22 cellular contexts compared by ENCODE assay signal in genomic region chr7:50491943-50492342, GRCh38. TPM values are rescaled to one million over a fixed set of nuclear protein-coding genes. Genes with fewer than 3 reads are reported as not detected.
DNase-seq lines count a peak whose midpoint lies in the region; ATAC-seq and TF ChIP-seq lines count a peak whose summit lies in the region.
"Had no signal": no experiment of that assay in that cellular context is flagged by ENCODE, and none has a peak within 500 bp of the region (broad histone marks: within the 10 kb centered on the region; RNA-seq: fewer than 3 reads in every experiment).

No MANE protein-coding gene starts in this region.

- H3K36me3 Mint-ChIP-seq in Caco-2 (ENCODE audit: insufficient read depth, unreplicated experiment), result peaks cover 43% of the 10 kb centered on the region
- H3K36me3 Mint-ChIP-seq in endodermal cell (ENCODE audit: low read depth), result no peaks in the 10 kb centered on the region
- H3K36me3 Mint-ChIP-seq: CD14-positive monocyte; CD8-positive, alpha-beta memory T cell had no signal

- no peaks in the 10 kb centered on the region for H3K36me3 ChIP-seq in Caco-2 (ENCODE audit: control insufficient read depth, insufficient read depth, low read length)
- no peaks in the 10 kb centered on the region for H3K36me3 ChIP-seq in endodermal cell (ENCODE audit: control insufficient read depth, insufficient read depth, low read length)
- no peaks in the 10 kb centered on the region for H3K36me3 ChIP-seq in gastrocnemius medialis
- H3K36me3 ChIP-seq: BLaER1 treated with 17β-estradiol and CSF1 and Interleukin-3, amounts not matched to agents 10 nM and 100 nM; HAP-1 had no signal

- DNase-seq in NCI-H82 (lab: John Stamatoyannopoulos, UW), result peak; percentile 6
- DNase-seq in NCI-H82 treated with DMSO at 0.1 percent for 48 hours (lab: John Stamatoyannopoulos, UW; ENCODE audit: unreplicated experiment), result no peak
- DNase-seq in Caco-2, result no peak
- no peak for DNase-seq in endodermal cell
- no peak for DNase-seq in gastrocnemius medialis
- DNase-seq in DMS79 (lab: John Stamatoyannopoulos, UW), result no peak
- DNase-seq in NCI-H1105 (lab: John Stamatoyannopoulos, UW), result no peak
- DNase-seq: ACHN; AML-193; BE2C; Calu3; CD4-positive, alpha-beta T cell; CD8-positive, alpha-beta memory T cell; DMS53; DND-41; GOT3; HFFc6 had no signal

- H3K4me3 Mint-ChIP-seq in Caco-2 (ENCODE audit: unreplicated experiment), result no peak overlapping the region
- no peak overlapping the region for H3K4me3 Mint-ChIP-seq in endodermal cell
- H3K4me3 Mint-ChIP-seq: CD14-positive monocyte; CD4-positive, alpha-beta T cell; CD8-positive, alpha-beta memory T cell; HFFc6 had no signal

- BruUV-seq in Caco-2 (replicated peaks; lab: Mats Ljungman, UMichigan), result no TSS peak

- peaks cover 22% of the 10 kb centered on the region for H3K9me3 ChIP-seq in Caco-2
- peaks cover 44% of the 10 kb centered on the region for H3K9me3 ChIP-seq in endodermal cell (ENCODE audit: control insufficient read depth, low read length)
- H3K9me3 ChIP-seq in gastrocnemius medialis, result no peaks in the 10 kb centered on the region
- H3K9me3 ChIP-seq: HAP-1 had no signal

- POLR2A ChIA-PET in Caco-2 (lab: Charles Lee), result no interaction called here

- H3K4me1 Mint-ChIP-seq in Caco-2 (ENCODE audit: low read depth, unreplicated experiment) (peaks cover 18% of the 10 kb centered on the region), endodermal cell (peaks cover 21% of the 10 kb centered on the region)
- H3K4me1 Mint-ChIP-seq: CD14-positive monocyte; CD8-positive, alpha-beta memory T cell had no signal

- CTCF ChIA-PET in Caco-2 (lab: Charles Lee), result no interaction called here

- no peak overlapping the region for H3K4me3 ChIP-seq in Caco-2 (ENCODE audit: low read depth, low read length)
- H3K4me3 ChIP-seq in endodermal cell (ENCODE audit: low read length), result peak overlapping the region; percentile 32
- no peak overlapping the region for H3K4me3 ChIP-seq in gastrocnemius medialis
- H3K4me3 ChIP-seq: A549; BLaER1 treated with 17β-estradiol and CSF1 and Interleukin-3, amounts not matched to agents 10 nM and 100 nM; HAP-1 had no signal

- H3K27me3 ChIP-seq in Caco-2 (replicated peaks; ENCODE audit: control insufficient read depth, insufficient read depth, low read length), result no peaks in the 10 kb centered on the region
- no peaks in the 10 kb centered on the region for H3K27me3 ChIP-seq in endodermal cell (ENCODE audit: control insufficient read depth, insufficient read depth, low read length, poor library complexity, severe bottlenecking)
- no peaks in the 10 kb centered on the region for H3K27me3 ChIP-seq in gastrocnemius medialis
- H3K27me3 ChIP-seq: BE2C; BLaER1 treated with 17β-estradiol and CSF1 and Interleukin-3, amounts not matched to agents 10 nM and 100 nM had no signal

- H3K27ac Mint-ChIP-seq in Caco-2 (ENCODE audit: unreplicated experiment) (peak overlapping the region; percentile 60), endodermal cell (no peak overlapping the region)
- H3K27ac Mint-ChIP-seq: CD14-positive monocyte; CD4-positive, alpha-beta T cell; CD8-positive, alpha-beta memory T cell; HFFc6 had no signal

- no peak for TF ChIP-seq POLR2A in gastrocnemius medialis (IDR thresholded peaks at IDR 0.05)

- TF ChIP-seq CTCF in Caco-2 (IDR thresholded peaks at IDR 0.05; ENCODE audit: insufficient read depth in 1 of 2, low read depth in 1 of 2, low read length in 1 of 2, severe bottlenecking in 1 of 2, unreplicated experiment in 1 of 2) (no peak), endodermal cell (conservative IDR thresholded peaks at IDR 0.05) (no peak), gastrocnemius medialis (IDR thresholded peaks at IDR 0.05 in 4 of 5, conservative IDR thresholded peaks at IDR 0.05 in 1 of 5) (no peak)

- WGBS in endodermal cell (ENCODE audit: insufficient coverage in 1 of 2, insufficient read length in 1 of 2), 2 experiments, result 92 to 100% methylated on average over 1 of the region's 1 CpG

- no peak overlapping the region for H3K27ac ChIP-seq in endodermal cell (ENCODE audit: low read depth, low read length)
- H3K27ac ChIP-seq in gastrocnemius medialis, result peak overlapping the region in 3 of 4 donors; percentile 14 to 65 (median 49)
- H3K27ac ChIP-seq: 22Rv1; A549; BLaER1 treated with 17β-estradiol and CSF1 and Interleukin-3, amounts not matched to agents 10 nM and 100 nM had no signal

- H3K9ac ChIP-seq in endodermal cell (ENCODE audit: extremely low read depth, low read length, poor library complexity, severe bottlenecking), result no peak overlapping the region
- H3K9ac ChIP-seq: BLaER1 treated with 17β-estradiol and CSF1 and Interleukin-3, amounts not matched to agents 10 nM and 100 nM had no signal

- H3K27me3 Mint-ChIP-seq in Caco-2 (ENCODE audit: insufficient read depth, unreplicated experiment), result no peaks in the 10 kb centered on the region
- no peaks in the 10 kb centered on the region for H3K27me3 Mint-ChIP-seq in endodermal cell (ENCODE audit: insufficient read depth)

- H3K4me1 ChIP-seq in Caco-2 (peaks cover 15% of the 10 kb centered on the region), endodermal cell (ENCODE audit: control insufficient read depth, insufficient read depth, low read length) (peaks cover 8% of the 10 kb centered on the region), gastrocnemius medialis (peaks cover 15 to 16% of the 10 kb centered on the region in 2 donors)
- H3K4me1 ChIP-seq: A549, HAP-1 had no signal

- ATAC-seq in gastrocnemius medialis, result peak; percentile 13 to 21
- ATAC-seq: A549 had no signal

- in situ Hi-C loops in gastrocnemius medialis (cut with MboI; ENCODE audit: low sequenced_read_pairs in 4 of 4), result no loop called here

- peaks cover 10% of the 10 kb centered on the region for H3K9me3 Mint-ChIP-seq in Caco-2 (ENCODE audit: unreplicated experiment)
- H3K9me3 Mint-ChIP-seq in endodermal cell, result peaks cover 50% of the 10 kb centered on the region
- H3K9me3 Mint-ChIP-seq: CD4-positive, alpha-beta T cell; CD8-positive, alpha-beta memory T cell had no signal

- intact Hi-C loops in Caco-2 (cut with micrococcal nuclease; ENCODE audit: unreplicated experiment), result loop anchor here (2.0 kb wide), 2 partner anchors 15 to 43 kb away; no protein-coding TSS in a partner anchor
- intact Hi-C loops in gastrocnemius medialis (cut with DNase I; ENCODE audit: low total_unique reads), result no loop called here

RNA-seq across cellular contexts. Expression of gene FIGNL1, which starts 41.8 kb away (rescaled TPM):
- total RNA-seq in Caco-2 (2022) (41.9 and 47.2 TPM in 2 replicates), endodermal cell (10 to 100 TPM; 28.0 to 38.2 TPM), gastrocnemius medialis (1 to 10 TPM; 2.3 to 9.2 (median 6.2) TPM)
- 19.4 TPM for polyA plus RNA-seq in endodermal cell (2013, experiment 1 of 2)
- 20.9 TPM for polyA plus RNA-seq in endodermal cell (2013, experiment 2 of 2)
